In the genomic region with DNA sequence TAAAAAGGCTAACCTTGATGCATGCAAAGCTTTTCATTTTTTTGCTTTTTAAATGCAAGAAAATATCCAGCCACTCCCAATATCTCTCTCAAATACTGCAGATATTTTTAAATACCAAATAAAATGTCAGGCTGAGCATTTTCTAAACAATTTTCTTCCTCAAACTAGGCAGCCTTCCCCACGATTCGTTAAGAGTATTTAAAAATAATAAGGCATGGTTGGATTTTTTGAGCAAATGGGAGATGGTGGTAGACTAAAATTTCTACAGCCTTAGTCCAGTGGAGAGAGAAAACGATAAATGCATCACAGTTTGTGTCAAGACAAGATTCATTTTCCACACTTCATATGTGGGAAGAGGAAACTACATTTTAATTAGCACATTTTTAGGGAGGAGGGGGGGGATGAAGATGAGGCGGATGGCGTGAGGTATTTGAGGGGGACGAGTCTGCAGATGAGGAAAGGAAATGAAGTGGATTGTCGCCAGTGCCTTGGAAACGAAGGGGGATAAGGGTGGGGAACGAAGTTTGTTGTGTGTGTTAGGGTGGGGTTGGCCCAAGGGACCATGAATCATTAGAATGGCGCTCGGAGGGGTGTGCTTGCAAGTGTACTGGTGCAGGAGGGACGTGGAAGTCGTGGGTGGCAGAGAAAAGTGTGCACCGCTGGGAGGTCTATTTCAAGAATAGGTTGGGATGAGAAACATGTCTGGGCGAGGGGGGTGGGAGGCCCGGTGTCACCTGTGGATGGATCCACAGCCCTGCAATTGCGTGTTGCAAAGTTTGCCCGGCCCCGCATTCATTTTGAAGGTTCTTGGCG, we compare ENCODE assay signal across 1 cellular context.
TF ChIP-seq lines count a peak whose summit lies in the region.

No MANE protein-coding gene starts in this region.

TF ChIP-seq in HEK293, 187 proteins besides CTCF, POLR2A, EP300 and RAD21 (continued from another document and continues in another):
- TF ChIP-seq, protein P1, sequence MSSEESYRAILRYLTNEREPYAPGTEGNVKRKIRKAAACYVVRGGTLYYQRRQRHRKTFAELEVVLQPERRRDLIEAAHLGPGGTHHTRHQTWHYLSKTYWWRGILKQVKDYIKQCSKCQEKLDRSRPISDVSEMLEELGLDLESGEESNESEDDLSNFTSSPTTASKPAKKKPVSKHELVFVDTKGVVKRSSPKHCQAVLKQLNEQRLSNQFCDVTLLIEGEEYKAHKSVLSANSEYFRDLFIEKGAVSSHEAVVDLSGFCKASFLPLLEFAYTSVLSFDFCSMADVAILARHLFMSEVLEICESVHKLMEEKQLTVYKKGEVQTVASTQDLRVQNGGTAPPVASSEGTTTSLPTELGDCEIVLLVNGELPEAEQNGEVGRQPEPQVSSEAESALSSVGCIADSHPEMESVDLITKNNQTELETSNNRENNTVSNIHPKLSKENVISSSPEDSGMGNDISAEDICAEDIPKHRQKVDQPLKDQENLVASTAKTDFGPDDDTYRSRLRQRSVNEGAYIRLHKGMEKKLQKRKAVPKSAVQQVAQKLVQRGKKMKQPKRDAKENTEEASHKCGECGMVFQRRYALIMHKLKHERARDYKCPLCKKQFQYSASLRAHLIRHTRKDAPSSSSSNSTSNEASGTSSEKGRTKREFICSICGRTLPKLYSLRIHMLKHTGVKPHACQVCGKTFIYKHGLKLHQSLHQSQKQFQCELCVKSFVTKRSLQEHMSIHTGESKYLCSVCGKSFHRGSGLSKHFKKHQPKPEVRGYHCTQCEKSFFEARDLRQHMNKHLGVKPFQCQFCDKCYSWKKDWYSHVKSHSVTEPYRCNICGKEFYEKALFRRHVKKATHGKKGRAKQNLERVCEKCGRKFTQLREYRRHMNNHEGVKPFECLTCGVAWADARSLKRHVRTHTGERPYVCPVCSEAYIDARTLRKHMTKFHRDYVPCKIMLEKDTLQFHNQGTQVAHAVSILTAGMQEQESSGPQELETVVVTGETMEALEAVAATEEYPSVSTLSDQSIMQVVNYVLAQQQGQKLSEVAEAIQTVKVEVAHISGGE (tag by site-specific recombination; conservative IDR thresholded peaks at IDR 0.05; ENCODE audit: low read depth) = no peak; the same call in 1 of the 2 replicates
- TF ChIP-seq ZEB2 (tag by site-specific recombination; IDR thresholded peaks at IDR 0.05) (peak; percentile 41; the same call in 1 of the 2 replicates), ZNF341 (tag by site-specific recombination; IDR thresholded peaks at IDR 0.05; ENCODE audit: low read depth) (0 out of 2 replicates have a peak, but pooled peaks have one; percentile 20), SP2 (tag by site-specific recombination; IDR thresholded peaks at IDR 0.05) (peak; percentile 48), GLIS1 (tag by site-specific recombination; IDR thresholded peaks at IDR 0.05) (peak; percentile 92), ZXDB (tag by site-specific recombination; IDR thresholded peaks at IDR 0.05) (no peak), KLF8 (tag by site-specific recombination; IDR thresholded peaks at IDR 0.05) (peak; percentile 92), ZNF626 (tag by site-specific recombination; IDR thresholded peaks at IDR 0.05) (no peak), ZNF423 (tag by site-specific recombination; IDR thresholded peaks at IDR 0.05) (peak; percentile 89), ZNF133 (tag by site-specific recombination; IDR thresholded peaks at IDR 0.05) (no peak), EGR2 (tag by site-specific recombination; IDR thresholded peaks at IDR 0.05; ENCODE audit: low read depth) (peak; percentile 47; the same call in 1 of the 2 replicates), ZNF221 (tag by site-specific recombination; IDR thresholded peaks at IDR 0.05; ENCODE audit: borderline replicate concordance) (no peak), MZF1 (tag by site-specific recombination; IDR thresholded peaks at IDR 0.05; ENCODE audit: borderline replicate concordance) (0 out of 2 replicates have a peak, but pooled peaks have one; percentile 73), PRDM1 (tag by site-specific recombination; IDR thresholded peaks at IDR 0.05) (peak; percentile 33; the same call in 1 of the 2 replicates), ZNF585B (tag by site-specific recombination; IDR thresholded peaks at IDR 0.05) (no peak), ZNF138 (tag by site-specific recombination; IDR thresholded peaks at IDR 0.05; ENCODE audit: borderline replicate concordance) (no peak), KLF1 (tag by site-specific recombination; IDR thresholded peaks at IDR 0.05) (peak; percentile 99), ZNF777 (tag by site-specific recombination; IDR thresholded peaks at IDR 0.05; ENCODE audit: borderline replicate concordance) (no peak), ZNF404 (tag by site-specific recombination; IDR thresholded peaks at IDR 0.05) (no peak), ZNF416 (tag by site-specific recombination; IDR thresholded peaks at IDR 0.05) (no peak), ZNF561 (tag by site-specific recombination; IDR thresholded peaks at IDR 0.05; ENCODE audit: borderline replicate concordance) (no peak), ZNF600 (tag by site-specific recombination; IDR thresholded peaks at IDR 0.05) (peak; percentile 65; the same call in 1 of the 2 replicates), ZNF394 (tag by site-specific recombination; IDR thresholded peaks at IDR 0.05; ENCODE audit: borderline replicate concordance) (no peak), ZIC2 (tag by site-specific recombination; IDR thresholded peaks at IDR 0.05) (no peak), KLF7 (tag by site-specific recombination; IDR thresholded peaks at IDR 0.05; ENCODE audit: borderline replicate concordance) (peak; percentile 89)
- TF ChIP-seq, protein P2, sequence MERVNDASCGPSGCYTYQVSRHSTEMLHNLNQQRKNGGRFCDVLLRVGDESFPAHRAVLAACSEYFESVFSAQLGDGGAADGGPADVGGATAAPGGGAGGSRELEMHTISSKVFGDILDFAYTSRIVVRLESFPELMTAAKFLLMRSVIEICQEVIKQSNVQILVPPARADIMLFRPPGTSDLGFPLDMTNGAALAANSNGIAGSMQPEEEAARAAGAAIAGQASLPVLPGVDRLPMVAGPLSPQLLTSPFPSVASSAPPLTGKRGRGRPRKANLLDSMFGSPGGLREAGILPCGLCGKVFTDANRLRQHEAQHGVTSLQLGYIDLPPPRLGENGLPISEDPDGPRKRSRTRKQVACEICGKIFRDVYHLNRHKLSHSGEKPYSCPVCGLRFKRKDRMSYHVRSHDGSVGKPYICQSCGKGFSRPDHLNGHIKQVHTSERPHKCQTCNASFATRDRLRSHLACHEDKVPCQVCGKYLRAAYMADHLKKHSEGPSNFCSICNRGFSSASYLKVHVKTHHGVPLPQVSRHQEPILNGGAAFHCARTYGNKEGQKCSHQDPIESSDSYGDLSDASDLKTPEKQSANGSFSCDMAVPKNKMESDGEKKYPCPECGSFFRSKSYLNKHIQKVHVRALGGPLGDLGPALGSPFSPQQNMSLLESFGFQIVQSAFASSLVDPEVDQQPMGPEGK (tag by site-specific recombination; IDR thresholded peaks at IDR 0.05) = peak; percentile 80
- TF ChIP-seq, protein P3, sequence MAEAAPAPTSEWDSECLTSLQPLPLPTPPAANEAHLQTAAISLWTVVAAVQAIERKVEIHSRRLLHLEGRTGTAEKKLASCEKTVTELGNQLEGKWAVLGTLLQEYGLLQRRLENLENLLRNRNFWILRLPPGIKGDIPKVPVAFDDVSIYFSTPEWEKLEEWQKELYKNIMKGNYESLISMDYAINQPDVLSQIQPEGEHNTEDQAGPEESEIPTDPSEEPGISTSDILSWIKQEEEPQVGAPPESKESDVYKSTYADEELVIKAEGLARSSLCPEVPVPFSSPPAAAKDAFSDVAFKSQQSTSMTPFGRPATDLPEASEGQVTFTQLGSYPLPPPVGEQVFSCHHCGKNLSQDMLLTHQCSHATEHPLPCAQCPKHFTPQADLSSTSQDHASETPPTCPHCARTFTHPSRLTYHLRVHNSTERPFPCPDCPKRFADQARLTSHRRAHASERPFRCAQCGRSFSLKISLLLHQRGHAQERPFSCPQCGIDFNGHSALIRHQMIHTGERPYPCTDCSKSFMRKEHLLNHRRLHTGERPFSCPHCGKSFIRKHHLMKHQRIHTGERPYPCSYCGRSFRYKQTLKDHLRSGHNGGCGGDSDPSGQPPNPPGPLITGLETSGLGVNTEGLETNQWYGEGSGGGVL (tag by site-specific recombination; IDR thresholded peaks at IDR 0.05) = peak; percentile 69
- TF ChIP-seq, protein P4, sequence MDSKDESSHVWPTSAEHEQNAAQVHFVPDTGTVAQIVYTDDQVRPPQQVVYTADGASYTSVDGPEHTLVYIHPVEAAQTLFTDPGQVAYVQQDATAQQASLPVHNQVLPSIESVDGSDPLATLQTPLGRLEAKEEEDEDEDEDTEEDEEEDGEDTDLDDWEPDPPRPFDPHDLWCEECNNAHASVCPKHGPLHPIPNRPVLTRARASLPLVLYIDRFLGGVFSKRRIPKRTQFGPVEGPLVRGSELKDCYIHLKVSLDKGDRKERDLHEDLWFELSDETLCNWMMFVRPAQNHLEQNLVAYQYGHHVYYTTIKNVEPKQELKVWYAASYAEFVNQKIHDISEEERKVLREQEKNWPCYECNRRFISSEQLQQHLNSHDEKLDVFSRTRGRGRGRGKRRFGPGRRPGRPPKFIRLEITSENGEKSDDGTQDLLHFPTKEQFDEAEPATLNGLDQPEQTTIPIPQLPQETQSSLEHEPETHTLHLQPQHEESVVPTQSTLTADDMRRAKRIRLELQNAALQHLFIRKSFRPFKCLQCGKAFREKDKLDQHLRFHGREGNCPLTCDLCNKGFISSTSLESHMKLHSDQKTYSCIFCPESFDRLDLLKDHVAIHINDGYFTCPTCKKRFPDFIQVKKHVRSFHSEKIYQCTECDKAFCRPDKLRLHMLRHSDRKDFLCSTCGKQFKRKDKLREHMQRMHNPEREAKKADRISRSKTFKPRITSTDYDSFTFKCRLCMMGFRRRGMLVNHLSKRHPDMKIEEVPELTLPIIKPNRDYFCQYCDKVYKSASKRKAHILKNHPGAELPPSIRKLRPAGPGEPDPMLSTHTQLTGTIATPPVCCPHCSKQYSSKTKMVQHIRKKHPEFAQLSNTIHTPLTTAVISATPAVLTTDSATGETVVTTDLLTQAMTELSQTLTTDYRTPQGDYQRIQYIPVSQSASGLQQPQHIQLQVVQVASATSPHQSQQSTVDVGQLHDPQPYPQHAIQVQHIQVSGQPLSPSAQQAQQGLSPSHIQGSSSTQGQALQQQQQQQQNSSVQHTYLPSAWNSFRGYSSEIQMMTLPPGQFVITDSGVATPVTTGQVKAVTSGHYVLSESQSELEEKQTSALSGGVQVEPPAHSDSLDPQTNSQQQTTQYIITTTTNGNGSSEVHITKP (tag by site-specific recombination; IDR thresholded peaks at IDR 0.05) = peak; percentile 97
- TF ChIP-seq, protein P5, sequence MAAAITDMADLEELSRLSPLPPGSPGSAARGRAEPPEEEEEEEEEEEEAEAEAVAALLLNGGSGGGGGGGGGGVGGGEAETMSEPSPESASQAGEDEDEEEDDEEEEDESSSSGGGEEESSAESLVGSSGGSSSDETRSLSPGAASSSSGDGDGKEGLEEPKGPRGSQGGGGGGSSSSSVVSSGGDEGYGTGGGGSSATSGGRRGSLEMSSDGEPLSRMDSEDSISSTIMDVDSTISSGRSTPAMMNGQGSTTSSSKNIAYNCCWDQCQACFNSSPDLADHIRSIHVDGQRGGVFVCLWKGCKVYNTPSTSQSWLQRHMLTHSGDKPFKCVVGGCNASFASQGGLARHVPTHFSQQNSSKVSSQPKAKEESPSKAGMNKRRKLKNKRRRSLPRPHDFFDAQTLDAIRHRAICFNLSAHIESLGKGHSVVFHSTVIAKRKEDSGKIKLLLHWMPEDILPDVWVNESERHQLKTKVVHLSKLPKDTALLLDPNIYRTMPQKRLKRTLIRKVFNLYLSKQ (tag by site-specific recombination; IDR thresholded peaks at IDR 0.05; ENCODE audit: borderline replicate concordance) = no peak
- TF ChIP-seq, protein P6, sequence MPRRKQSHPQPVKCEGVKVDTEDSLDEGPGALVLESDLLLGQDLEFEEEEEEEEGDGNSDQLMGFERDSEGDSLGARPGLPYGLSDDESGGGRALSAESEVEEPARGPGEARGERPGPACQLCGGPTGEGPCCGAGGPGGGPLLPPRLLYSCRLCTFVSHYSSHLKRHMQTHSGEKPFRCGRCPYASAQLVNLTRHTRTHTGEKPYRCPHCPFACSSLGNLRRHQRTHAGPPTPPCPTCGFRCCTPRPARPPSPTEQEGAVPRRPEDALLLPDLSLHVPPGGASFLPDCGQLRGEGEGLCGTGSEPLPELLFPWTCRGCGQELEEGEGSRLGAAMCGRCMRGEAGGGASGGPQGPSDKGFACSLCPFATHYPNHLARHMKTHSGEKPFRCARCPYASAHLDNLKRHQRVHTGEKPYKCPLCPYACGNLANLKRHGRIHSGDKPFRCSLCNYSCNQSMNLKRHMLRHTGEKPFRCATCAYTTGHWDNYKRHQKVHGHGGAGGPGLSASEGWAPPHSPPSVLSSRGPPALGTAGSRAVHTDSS (tag by site-specific recombination; IDR thresholded peaks at IDR 0.05) = 0 out of 2 replicates have a peak, but pooled peaks have one; percentile 33
- TF ChIP-seq, protein P7, sequence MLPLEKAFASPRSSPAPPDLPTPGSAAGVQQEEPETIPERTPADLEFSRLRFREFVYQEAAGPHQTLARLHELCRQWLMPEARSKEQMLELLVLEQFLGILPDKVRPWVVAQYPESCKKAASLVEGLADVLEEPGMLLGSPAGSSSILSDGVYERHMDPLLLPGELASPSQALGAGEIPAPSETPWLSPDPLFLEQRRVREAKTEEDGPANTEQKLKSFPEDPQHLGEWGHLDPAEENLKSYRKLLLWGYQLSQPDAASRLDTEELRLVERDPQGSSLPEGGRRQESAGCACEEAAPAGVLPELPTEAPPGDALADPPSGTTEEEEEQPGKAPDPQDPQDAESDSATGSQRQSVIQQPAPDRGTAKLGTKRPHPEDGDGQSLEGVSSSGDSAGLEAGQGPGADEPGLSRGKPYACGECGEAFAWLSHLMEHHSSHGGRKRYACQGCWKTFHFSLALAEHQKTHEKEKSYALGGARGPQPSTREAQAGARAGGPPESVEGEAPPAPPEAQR (tag by site-specific recombination; IDR thresholded peaks at IDR 0.05) = no peak
- TF ChIP-seq, protein P8, sequence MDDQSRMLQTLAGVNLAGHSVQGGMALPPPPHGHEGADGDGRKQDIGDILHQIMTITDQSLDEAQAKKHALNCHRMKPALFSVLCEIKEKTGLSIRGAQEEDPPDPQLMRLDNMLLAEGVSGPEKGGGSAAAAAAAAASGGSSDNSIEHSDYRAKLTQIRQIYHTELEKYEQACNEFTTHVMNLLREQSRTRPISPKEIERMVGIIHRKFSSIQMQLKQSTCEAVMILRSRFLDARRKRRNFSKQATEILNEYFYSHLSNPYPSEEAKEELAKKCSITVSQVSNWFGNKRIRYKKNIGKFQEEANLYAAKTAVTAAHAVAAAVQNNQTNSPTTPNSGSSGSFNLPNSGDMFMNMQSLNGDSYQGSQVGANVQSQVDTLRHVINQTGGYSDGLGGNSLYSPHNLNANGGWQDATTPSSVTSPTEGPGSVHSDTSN (CRISPR knock-in tag; IDR thresholded peaks at IDR 0.05) = no peak
